ENCODE assay signal across 7 cellular contexts in the genomic region with DNA sequence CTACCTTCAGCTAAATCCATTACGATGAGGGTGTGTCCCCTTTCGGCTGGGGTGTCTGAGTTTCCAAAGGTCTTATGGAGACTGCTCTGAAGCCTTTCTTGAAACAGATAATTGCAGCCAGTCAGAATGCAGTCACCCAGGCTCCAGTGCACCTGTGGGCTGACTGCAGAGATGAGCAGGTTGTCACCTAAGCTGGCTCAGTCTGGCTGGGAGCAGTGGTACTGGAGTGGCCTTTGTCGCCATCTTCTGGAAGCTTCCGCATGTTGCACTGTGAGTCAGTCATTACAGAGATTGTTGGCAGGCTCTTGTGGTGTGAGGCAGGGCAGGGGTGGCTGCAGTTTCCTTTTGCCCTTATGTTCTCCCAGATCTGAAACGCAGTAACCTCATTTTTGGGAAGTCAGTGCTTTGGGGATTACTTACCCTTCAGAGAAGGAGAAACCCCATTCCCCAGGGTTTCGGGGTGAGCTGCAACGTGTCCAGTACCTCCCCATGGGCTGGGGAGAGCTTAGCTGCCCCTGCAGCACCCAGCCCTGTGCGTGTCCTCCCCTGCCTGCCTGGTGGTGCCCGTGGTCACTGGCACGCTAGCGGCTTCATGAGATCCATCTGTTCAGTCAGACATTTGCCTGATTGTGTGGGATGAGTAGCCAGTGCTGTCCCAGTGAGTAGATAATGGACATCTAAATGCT. TPM values are rescaled to one million over a fixed set of nuclear protein-coding genes. Genes with fewer than 3 reads are reported as not detected.
DNase-seq lines count a peak whose midpoint lies in the region; ATAC-seq lines count a peak whose summit lies in the region.

No MANE protein-coding gene starts in this region.

- CTCF ChIA-PET in T-cell (lab: Charles Lee): interaction anchor here (0.5 to 12.8 kb wide), 24 partner anchors 11 to 1206 kb away, joined by 3 to 248 read pairs (median 5); no protein-coding TSS in a partner anchor

- H3K4me3 Mint-ChIP-seq in T-cell: no peak overlapping the region

- intact Hi-C loops in left ventricle myocardium superior (cut with micrococcal nuclease) (loop anchor here (5.0 kb wide), 2 partner anchors 67 to 117 kb away; no protein-coding TSS in a partner anchor), sciatic nerve (cut with DNase I) (loop anchor here (5.0 kb wide), 1 partner anchor 67 kb away; no protein-coding TSS in a partner anchor)

- POLR2A ChIA-PET in T-cell (lab: Charles Lee): no interaction called here

- peaks cover 0 to 6% (median 4%) of the 10 kb centered on the region in 3 donors for H3K4me1 Mint-ChIP-seq in T-cell

- DNase-seq in NCI-H1105 treated with DMSO at 0.1 percent for 48 hours (lab: John Stamatoyannopoulos, UW) (peak; percentile 80), T-cell (peak; percentile 52 to 80 (median 70)), amniotic epithelial cell (ENCODE audit: low read depth) (peak; percentile 68), left ventricle myocardium superior (peak; percentile 85), sciatic nerve (ENCODE audit: low spot score) (peak; percentile 87)

- H3K27ac Mint-ChIP-seq in T-cell: peak overlapping the region; percentile 23 to 61

- H3K36me3 Mint-ChIP-seq in T-cell: peaks cover 39% of the 10 kb centered on the region

- ATAC-seq in GM18499 (IDR thresholded peaks at IDR 0.05; ENCODE audit: insufficient read depth, unreplicated experiment) (peak; percentile 84), HG02763 (IDR thresholded peaks at IDR 0.05; ENCODE audit: unreplicated experiment) (peak; percentile 83), T-cell (replicated peaks in 1 of 4) (peak; percentile 86 to 96 (median 95)), left ventricle myocardium superior (peak; percentile 84), sciatic nerve (peak; percentile 92)

- no peaks in the 10 kb centered on the region for H3K27me3 Mint-ChIP-seq in T-cell

- H3K9me3 Mint-ChIP-seq in T-cell: no peaks in the 10 kb centered on the region

RNA-seq across cellular contexts. Expression of gene SMYD2, which starts 48.0 kb away (rescaled TPM):
- total RNA-seq in T-cell (10 to 100 TPM; 27.3 to 35.2 (median 34.4) TPM), left ventricle myocardium superior (234 TPM), sciatic nerve (13.5 TPM)

Comparison
In these comparisons a context has a peak if more than half of its experiments do, and no peak if none do; other contexts are left out.
1. Peak in every context shown above with its lines: DNase-seq and ATAC-seq.